Comparison of ENCODE assay signal across 8 cellular contexts in genomic region chr10:100912609-100913469, GRCh38. TPM values are rescaled to one million over a fixed set of nuclear protein-coding genes. Genes with fewer than 3 reads are reported as not detected.
DNase-seq lines count a peak whose midpoint lies in the region; ATAC-seq and TF ChIP-seq lines count a peak whose summit lies in the region.

TSS of gene SLF2 (plus strand) at chr10:100912963. CDS start at chr10:100913111, 148 bp downstream.

- TF ChIP-seq CTCF in GM13976 (IDR thresholded peaks at IDR 0.05; ENCODE audit: borderline replicate concordance, control extremely low read depth, extremely low read depth, insufficient read depth, missing control alignments), result no peak
- peak in 1 of 9 donors; percentile 5 for TF ChIP-seq CTCF in heart right ventricle (IDR thresholded peaks at IDR 0.05)
- peak in 1 of 6 experiments; percentile 26 for TF ChIP-seq CTCF in upper lobe of left lung (IDR thresholded peaks at IDR 0.05)

- in situ Hi-C loops in GM13976 (cut with MboI; ENCODE audit: low sequenced_read_pairs, unreplicated experiment), result no loop called here

- H3K4me3 ChIP-seq in heart right ventricle (peak within 1 kb of the TSS; percentile 77 to 99 (median 94)), upper lobe of left lung (peak within 1 kb of the TSS; percentile 89 to 100 (median 93))

- peak; percentile 36 to 89 (median 64) for TF ChIP-seq POLR2A in upper lobe of left lung (IDR thresholded peaks at IDR 0.05)

- H3K9me3 ChIP-seq in heart right ventricle (no peaks in the 10 kb centered on the region), upper lobe of left lung (no peaks in the 10 kb centered on the region)

- ATAC-seq in HG02870 (IDR thresholded peaks at IDR 0.05; ENCODE audit: unreplicated experiment) (peak; percentile 95), heart right ventricle (peak; percentile 97 to 99 (median 98)), upper lobe of left lung (ENCODE audit: low FRiP score in 2 of 2) (peak; percentile 98 to 99)

- H3K36me3 ChIP-seq in heart right ventricle, result peaks cover 0 to 35% (median 13%) of the 10 kb centered on the region in 9 donors
- peaks cover 3 to 20% (median 9%) of the 10 kb centered on the region in 4 donors for H3K36me3 ChIP-seq in upper lobe of left lung

- intact Hi-C loops in T-helper 1 cell treated with Interleukin-12 subunit alpha and Interleukin-12 subunit beta and Interleukin-4 antibody, amounts not matched to agents 30 ng/mL and 1 ng/mL, for 36 hours (cut with micrococcal nuclease), result loop anchor here (1.0 to 10.0 kb wide), 15 partner anchors 74 to 1478 kb away; partner anchors contain the start of genes BLOC1S2, BTRC, COX15 and CUTC
- intact Hi-C loops in heart right ventricle (cut with DNase I) (no loop called here), posterior cingulate gyrus (cut with DNase I) (loop anchor here (10.0 kb wide), 1 partner anchor 72 kb away; the partner anchor contains the start of genes MRPL43 and TWNK)

- peak; percentile 99 for DNase-seq in GM13976 (ENCODE audit: low spot score)
- DNase-seq in NCI-H146 treated with DMSO at 0.1 percent for 48 hours (lab: John Stamatoyannopoulos, UW; ENCODE audit: unreplicated experiment), result peak; percentile 96
- DNase-seq in amniotic epithelial cell (ENCODE audit: low read depth), result peak; percentile 96
- DNase-seq in heart right ventricle, result peak; percentile 95 to 99
- DNase-seq in posterior cingulate gyrus, result peak; percentile 96 to 100 (median 98)
- peak; percentile 96 to 98 for DNase-seq in upper lobe of left lung

- no peaks in the 10 kb centered on the region for H3K27me3 ChIP-seq in heart right ventricle
- H3K27me3 ChIP-seq in upper lobe of left lung, result no peaks in the 10 kb centered on the region

- peaks cover 0 to 50% (median 39%) of the 10 kb centered on the region in 9 donors for H3K4me1 ChIP-seq in heart right ventricle
- peaks cover 17 to 37% (median 30%) of the 10 kb centered on the region in 4 donors for H3K4me1 ChIP-seq in upper lobe of left lung

- 1% methylated on average over 66 to 71 of the region's 71 CpGs for WGBS in heart right ventricle, 2 donors
- 0 to 1% methylated on average over 15 to 65 of the region's 71 CpGs for WGBS in upper lobe of left lung, 2 donors

- peak in 2 of 4 donors; percentile 44 to 74 for TF ChIP-seq EP300 in upper lobe of left lung (IDR thresholded peaks at IDR 0.05)

- H3K27ac ChIP-seq in heart right ventricle, result peak within 1 kb of the TSS; percentile 88 to 99 (median 97)
- H3K27ac ChIP-seq in upper lobe of left lung, result peak within 1 kb of the TSS; percentile 87 to 96 (median 94)

RNA-seq across cellular contexts. Expression of gene SLF2, which starts in this region (rescaled TPM):
- total RNA-seq in T-helper 1 cell treated with Interleukin-12 subunit alpha and Interleukin-12 subunit beta and Interleukin-4 antibody, amounts not matched to agents 30 ng/mL and 1 ng/mL, for 36 hours, result 40.6 and 43.0 TPM in 2 replicates
- 10 to 100 TPM; 15.8 to 23.6 (median 18.7) TPM for total RNA-seq in heart right ventricle
- polyA plus RNA-seq in heart right ventricle, result 10 to 100 TPM in 1 of 2 donors, 1 to 10 TPM in 1; 4.8 to 17.3 TPM
- total RNA-seq in upper lobe of left lung, result 10 to 100 TPM; 13.4 to 60.8 (median 28.2) TPM

Comparison
In these comparisons a context has a peak if more than half of its experiments do, and no peak if none do; other contexts are left out.
1. Peak in every context shown above with its lines: DNase-seq, ATAC-seq, H3K4me3 ChIP-seq and H3K27ac ChIP-seq.
2. intact Hi-C loops: an anchor here in T-helper 1 cell treated with Interleukin-12 subunit alpha and Interleukin-12 subunit beta and Interleukin-4 antibody, amounts not matched to agents 30 ng/mL and 1 ng/mL, for 36 hours (1.0 to 10.0 kb wide) and posterior cingulate gyrus (10.0 kb wide); none called in heart right ventricle.